In the genomic region with DNA sequence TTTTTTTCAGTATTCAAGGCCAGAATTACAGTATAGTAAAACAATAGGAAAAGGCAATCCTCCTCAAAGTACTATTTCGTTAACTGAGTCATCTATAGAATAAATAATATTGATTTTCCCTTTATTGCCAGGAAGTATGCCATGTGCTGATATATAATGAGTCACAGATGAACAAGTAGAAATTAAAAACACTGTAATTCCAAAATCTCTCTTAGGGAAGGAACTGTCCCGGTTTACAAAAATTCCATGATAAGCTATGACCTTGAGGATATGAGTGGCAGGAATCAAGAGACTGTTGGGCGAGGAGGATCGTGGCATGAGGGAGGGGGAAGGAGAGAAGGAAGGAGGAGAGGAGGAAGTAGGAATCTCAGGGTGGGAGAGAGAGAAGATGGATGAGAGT, we compare ENCODE assay signal across 29 cellular contexts.
DNase-seq lines count a peak whose midpoint lies in the region; ATAC-seq, FAIRE-seq and TF ChIP-seq lines count a peak whose summit lies in the region.
"Had no signal": no experiment of that assay in that cellular context is flagged by ENCODE, and none has a peak within 500 bp of the region (broad histone marks: within the 10 kb centered on the region; RNA-seq: fewer than 3 reads in every experiment).

No MANE protein-coding gene starts in this region.

- no peak overlapping the region for H3K9ac ChIP-seq in H9 (ENCODE audit: extremely low read depth, insufficient read length, low read length)
- H3K9ac ChIP-seq in endothelial cell of umbilical vein (replicated peaks; ENCODE audit: extremely low read depth, insufficient read depth, low read length) = no peak overlapping the region
- H3K9ac ChIP-seq in colonic mucosa (ENCODE audit: low read depth in 2 of 2, low read length in 2 of 2) = no peak overlapping the region

- no peak overlapping the region for H2BK20ac ChIP-seq in H9 (ENCODE audit: low read depth, low read length, poor library complexity, severe bottlenecking)

- H3K36me3 ChIP-seq in endothelial cell of umbilical vein (ENCODE audit: control insufficient read depth in 2 of 2, extremely low read depth in 1 of 2, insufficient read depth in 2 of 2, low read length in 2 of 2) = no peaks in the 10 kb centered on the region
- H3K36me3 ChIP-seq in colonic mucosa = no peaks in the 10 kb centered on the region
- H3K36me3 ChIP-seq: HAP-1, SJCRH30 had no signal

- no peak overlapping the region for H3K18ac ChIP-seq in H9 (ENCODE audit: insufficient read length, low read depth, low read length)

- H2AFZ ChIP-seq in H9 (ENCODE audit: low read length) (no peak overlapping the region), endothelial cell of umbilical vein (ENCODE audit: low read depth, low read length) (peak overlapping the region; percentile 1)

- H2BK12ac ChIP-seq in H9 (ENCODE audit: insufficient read length, low read depth, low read length) = no peak overlapping the region

- H3K27me3 Mint-ChIP-seq in H9 (ENCODE audit: low read depth) (no peaks in the 10 kb centered on the region), WTC11 (ENCODE audit: low read depth) (no peaks in the 10 kb centered on the region), progenitor cell of endocrine pancreas (peaks cover 2% of the 10 kb centered on the region)
- H3K27me3 Mint-ChIP-seq: CD4-positive, alpha-beta memory T cell had no signal

- intact Hi-C loops in endothelial cell of umbilical vein (cut with micrococcal nuclease) = loop anchor here (1.0 to 2.0 kb wide), 6 partner anchors 10 to 389 kb away; no protein-coding TSS in a partner anchor
- intact Hi-C loops in colonic mucosa (cut with DNase I) = no loop called here

- H3K4ac ChIP-seq in H9 (ENCODE audit: low read depth, low read length) = no peak overlapping the region

- FAIRE-seq in endothelial cell of umbilical vein (lab: Jason Lieb, UNC) = no peak
- FAIRE-seq: A204.1, GM12878, K562 had no signal

- no peak overlapping the region for H3K23ac ChIP-seq in H9 (ENCODE audit: insufficient read length, low read depth, low read length)

- H3K4me2 ChIP-seq in H9 (ENCODE audit: insufficient read depth, insufficient read length, low read length) = no peak overlapping the region
- peak overlapping the region; percentile 23 for H3K4me2 ChIP-seq in endothelial cell of umbilical vein (ENCODE audit: insufficient read depth, low read length)

- H3K79me2 ChIP-seq in H9 (ENCODE audit: insufficient read depth, low read length) (no peaks in the 10 kb centered on the region), endothelial cell of umbilical vein (ENCODE audit: control insufficient read depth, insufficient read depth, low read length) (no peaks in the 10 kb centered on the region)

- H3K79me1 ChIP-seq in H9 (ENCODE audit: insufficient read depth, low read depth, low read length, poor library complexity, severe bottlenecking) = no peaks in the 10 kb centered on the region

- peak overlapping the region; percentile 15 to 56 (median 31); a peak in 4 of 7 replicates for H3K27ac Mint-ChIP-seq in H9
- H3K27ac Mint-ChIP-seq in WTC11 = peak overlapping the region; percentile 91
- H3K27ac Mint-ChIP-seq in progenitor cell of endocrine pancreas = peak overlapping the region; percentile 8
- H3K27ac Mint-ChIP-seq: HFFc6 had no signal

- no CpG with 5 or more reads among the region's 4 CpGs for WGBS in H9 (ENCODE audit: extremely low coverage, insufficient read length, low lambda C conversion rate)

- no peak for TF ChIP-seq CTCF in H9 (conservative IDR thresholded peaks at IDR 0.05)
- no peak for TF ChIP-seq CTCF in WTC11 (IDR thresholded peaks at IDR 0.05)
- TF ChIP-seq CTCF in endothelial cell of umbilical vein (IDR thresholded peaks at IDR 0.05; ENCODE audit: extremely low read depth in 1 of 2, insufficient read depth in 1 of 2, low read depth in 1 of 2, low read length in 2 of 2) = no peak
- TF ChIP-seq CTCF in progenitor cell of endocrine pancreas (IDR thresholded peaks at IDR 0.05; ENCODE audit: unreplicated experiment) = no peak
- no peak for TF ChIP-seq CTCF in colonic mucosa (IDR thresholded peaks at IDR 0.05)

- no peak for TF ChIP-seq POLR2A in endothelial cell of umbilical vein (IDR thresholded peaks at IDR 0.05; ENCODE audit: low read depth, low read length)

- H3K4me3 Mint-ChIP-seq in H9 (no peak overlapping the region), WTC11 (no peak overlapping the region), progenitor cell of endocrine pancreas (ENCODE audit: low read depth) (no peak overlapping the region)
- H3K4me3 Mint-ChIP-seq: CD4-positive, alpha-beta memory T cell; HFFc6 had no signal

- H3K27ac ChIP-seq in H9 (ENCODE audit: insufficient read length, low read depth, low read length) (no peak overlapping the region), endothelial cell of umbilical vein (ENCODE audit: insufficient read depth, low read depth, low read length) (peak overlapping the region; percentile 46), colonic mucosa (no peak overlapping the region)
- H3K27ac ChIP-seq: SJCRH30 had no signal

- no peak overlapping the region for H4K91ac ChIP-seq in H9 (ENCODE audit: insufficient read length, low read depth, low read length)

- H3K4me1 Mint-ChIP-seq in H9 = peaks cover 63 to 67% of the 10 kb centered on the region in 2 experiments
- H3K4me1 Mint-ChIP-seq in WTC11 = peaks cover 72% of the 10 kb centered on the region
- H3K4me1 Mint-ChIP-seq in progenitor cell of endocrine pancreas (ENCODE audit: low read depth) = peaks cover 3% of the 10 kb centered on the region

- H3K23me2 ChIP-seq in H9 (ENCODE audit: insufficient read length, low read depth, low read length, poor library complexity, severe bottlenecking) = no peaks in the 10 kb centered on the region

- H3K4me1 ChIP-seq in H9 (ENCODE audit: insufficient read depth, low read length) (peaks cover 18% of the 10 kb centered on the region; the same call in 1 of the 2 replicates), endothelial cell of umbilical vein (ENCODE audit: control insufficient read depth, extremely low read depth, insufficient read depth, low read length) (peaks cover 23% of the 10 kb centered on the region), colonic mucosa (no peaks in the 10 kb centered on the region)

- H3K27me3 ChIP-seq in H9 (ENCODE audit: insufficient read depth, low read length) (no peaks in the 10 kb centered on the region), endothelial cell of umbilical vein (ENCODE audit: control insufficient read depth in 2 of 2, insufficient read depth in 2 of 2, low read length in 2 of 2) (no peaks in the 10 kb centered on the region), colonic mucosa (no peaks in the 10 kb centered on the region)
- H3K27me3 ChIP-seq: SJCRH30 had no signal

- H4K5ac ChIP-seq in H9 (ENCODE audit: insufficient read length, low read depth, low read length) = no peak overlapping the region

- POLR2A ChIA-PET in WTC11 (lab: Charles Lee) = no interaction called here
- POLR2A ChIA-PET in endothelial cell of umbilical vein (lab: Charles Lee) = interaction anchor here (0.6 to 0.7 kb wide), 2 partner anchors 263 to 389 kb away, joined by 6 to 8 read pairs; no protein-coding TSS in a partner anchor

- H2BK120ac ChIP-seq in H9 (ENCODE audit: low read depth, low read length, poor library complexity, severe bottlenecking) = no peak overlapping the region

- H3K36me3 Mint-ChIP-seq in H9 (ENCODE audit: insufficient read depth in 1 of 3, low read depth in 3 of 3) = no peaks in the 10 kb centered on the region
- no peaks in the 10 kb centered on the region for H3K36me3 Mint-ChIP-seq in WTC11
- H3K36me3 Mint-ChIP-seq in progenitor cell of endocrine pancreas (ENCODE audit: insufficient read depth) = no peaks in the 10 kb centered on the region

- no peak overlapping the region for H2BK15ac ChIP-seq in H9 (ENCODE audit: low read depth, low read length)

- H3K14ac ChIP-seq in H9 (ENCODE audit: insufficient read depth, low read length) = no peak overlapping the region

- dilution Hi-C loops in endothelial cell of umbilical vein (cut with MboI; ENCODE audit: extremely low pct_ligation_motif_present, low sequenced_read_pairs) = no loop called here

- no peak overlapping the region for H4K8ac ChIP-seq in H9 (replicated peaks; ENCODE audit: insufficient read length, low read depth, low read length)

- H3K9me1 ChIP-seq in endothelial cell of umbilical vein (replicated peaks; ENCODE audit: control insufficient read depth, extremely low read depth, insufficient read depth, low read length) = no peaks in the 10 kb centered on the region

- BruUV-seq in endothelial cell of umbilical vein (replicated peaks; lab: Mats Ljungman, UMichigan) = no TSS peak

- H4K20me1 ChIP-seq in H9 (ENCODE audit: control insufficient read depth, insufficient read depth, insufficient read length) (no peaks in the 10 kb centered on the region), endothelial cell of umbilical vein (replicated peaks; ENCODE audit: control insufficient read depth, extremely low read depth, insufficient read depth, low read length) (no peaks in the 10 kb centered on the region)

- no peaks in the 10 kb centered on the region for H3K9me3 ChIP-seq in H9 (ENCODE audit: control insufficient read depth, low read depth, low read length)
- H3K9me3 ChIP-seq in endothelial cell of umbilical vein (replicated peaks; ENCODE audit: control insufficient read depth, insufficient read depth, low read length) = no peaks in the 10 kb centered on the region
- no peaks in the 10 kb centered on the region for H3K9me3 ChIP-seq in colonic mucosa
- H3K9me3 ChIP-seq: HAP-1, SJCRH30 had no signal

- CTCF ChIA-PET in WTC11 (lab: Charles Lee) (no interaction called here), endothelial cell of umbilical vein (lab: Charles Lee) (interaction anchor here (0.7 to 2.3 kb wide), 4 partner anchors 24 to 54 kb away, joined by 3 to 6 read pairs (median 3); no protein-coding TSS in a partner anchor)

- no peaks in the 10 kb centered on the region for H3K9me3 Mint-ChIP-seq in H9
- no peaks in the 10 kb centered on the region for H3K9me3 Mint-ChIP-seq in WTC11
- no peaks in the 10 kb centered on the region for H3K9me3 Mint-ChIP-seq in progenitor cell of endocrine pancreas (ENCODE audit: low read depth)
- H3K9me3 Mint-ChIP-seq: CD4-positive, alpha-beta memory T cell; HFFc6 had no signal

- H3K4me3 ChIP-seq in endothelial cell of umbilical vein (replicated peaks in 1 of 3; ENCODE audit: insufficient read depth in 1 of 3, low read depth in 1 of 3, low read length in 3 of 3) (no peak overlapping the region), colonic mucosa (no peak overlapping the region)
- H3K4me3 ChIP-seq: GM12878, HAP-1, K562, SJCRH30 had no signal

- ATAC-seq in WTC11 (no peak), GM18867 (IDR thresholded peaks at IDR 0.05; ENCODE audit: unreplicated experiment) (no peak), HG02798 (IDR thresholded peaks at IDR 0.05; ENCODE audit: poor library complexity, unreplicated experiment) (no peak)
- ATAC-seq: GM12878, K562, Right ventricle myocardium inferior had no signal

- no peak for DNase-seq in H9
- DNase-seq in WTC11 (ENCODE audit: low spot score) = no peak
- DNase-seq in endothelial cell of umbilical vein (ENCODE audit: low read depth, low spot score) = peak; percentile 87
- no peak for DNase-seq in progenitor cell of endocrine pancreas (ENCODE audit: low spot score, unreplicated experiment)
- no peak for DNase-seq in COLO668 (lab: John Stamatoyannopoulos, UW; ENCODE audit: unreplicated experiment)
- no peak for DNase-seq in colonic mucosa
- DNase-seq: C1 segment of cervical spinal cord; CD4-positive, alpha-beta memory T cell; DMS 273 treated with DMSO at 0.1 percent for 48 hours; DMS79; EL; GDM1; HFFc6; Kasumi-1; NCI-H1092 treated with DMSO at 0.1 percent for 48 hours; NCI-H1436; NCI-H187; NCI-H2081 treated with DMSO at 0.1 percent for 48 hours; NCI-H446; NCI-H524 treated with DMSO at 0.1 percent for 48 hours; NCI-H774; SJCRH30 had no signal

- H3T11ph ChIP-seq in H9 (ENCODE audit: low read length) = no peak overlapping the region

- no peak overlapping the region for H3K56ac ChIP-seq in H9 (ENCODE audit: insufficient read length, low read depth, low read length)

- no peak overlapping the region for H2BK5ac ChIP-seq in H9 (ENCODE audit: insufficient read length, low read length)

- H2AK5ac ChIP-seq in H9 (ENCODE audit: insufficient read length, low read length) = no peak overlapping the region

Comparison
In these comparisons a context has a peak if more than half of its experiments do, and no peak if none do; other contexts are left out.
1. H3K27ac Mint-ChIP-seq: peak in every context shown above with its lines; median percentile 91 in WTC11; 31 in H9; 8 in progenitor cell of endocrine pancreas.